ENCODE assay signal across 8 cellular contexts in genomic region chr17:49696233-49696761, GRCh38. TPM values are rescaled to one million over a fixed set of nuclear protein-coding genes. Genes with fewer than 3 reads are reported as not detected.
DNase-seq lines count a peak whose midpoint lies in the region; ATAC-seq, FAIRE-seq and TF ChIP-seq lines count a peak whose summit lies in the region.

No MANE protein-coding gene starts in this region.

- ATAC-seq in GM18520 (IDR thresholded peaks at IDR 0.05; ENCODE audit: unreplicated experiment) (no peak), GM21367 (IDR thresholded peaks at IDR 0.05; ENCODE audit: unreplicated experiment) (no peak)

- peak; percentile 78 for FAIRE-seq in GM12892 (lab: Jason Lieb, UNC)

- 0 out of 2 replicates have a peak, but pooled peaks have one; percentile 40 for TF ChIP-seq POLR2A in GM12892 (IDR thresholded peaks at IDR 0.05; ENCODE audit: low read depth, low read length)

- DNase-seq in GM12892 (ENCODE audit: insufficient read length) (no peak), MV-4-11 (lab: John Stamatoyannopoulos, UW) (peak; percentile 93), NCI-H1092 treated with DMSO at 0.1 percent for 48 hours (lab: John Stamatoyannopoulos, UW) (no peak), ecto neural progenitor cell (ENCODE audit: low spot score) (no peak)
- peak; percentile 63 for DNase-seq in activated T-helper 9 cell treated with anti-CD3 and anti-CD28 coated beads, Interleukin-2, amount 50 U/mL, for 16 hours (ENCODE audit: low read depth)
- peak; percentile 70 to 72 for DNase-seq in stimulated activated CD4-positive, alpha-beta T cell treated with anti-CD3 and anti-CD28 coated beads, Interleukin-15, amount 100 ng/mL, for 48 hours (ENCODE audit: low read depth in 2 of 2)

RNA-seq across cellular contexts. Expression of gene SLC35B1, which starts 11.5 kb away (rescaled TPM):
- 28.3 TPM for polyA plus RNA-seq in GM12892 (2012; ENCODE audit: missing spikeins)

RNA-seq across cellular contexts. Expression of gene SPOP, which starts 18.4 kb away (rescaled TPM):
- polyA plus RNA-seq in GM12892 (2012; ENCODE audit: missing spikeins) = 30.3 TPM

Comparison
In these comparisons a context has a peak if more than half of its experiments do, and no peak if none do; other contexts are left out.
1. DNase-seq: peak in MV-4-11 (single experiment), activated T-helper 9 cell treated with anti-CD3 and anti-CD28 coated beads, Interleukin-2, amount 50 U/mL, for 16 hours (single experiment) and stimulated activated CD4-positive, alpha-beta T cell treated with anti-CD3 and anti-CD28 coated beads, Interleukin-15, amount 100 ng/mL, for 48 hours (2 of 2); none in GM12892 (single experiment), NCI-H1092 treated with DMSO at 0.1 percent for 48 hours (single experiment) and ecto neural progenitor cell (single experiment).